ENCODE assay signal across 8 cellular contexts in the genomic region with DNA sequence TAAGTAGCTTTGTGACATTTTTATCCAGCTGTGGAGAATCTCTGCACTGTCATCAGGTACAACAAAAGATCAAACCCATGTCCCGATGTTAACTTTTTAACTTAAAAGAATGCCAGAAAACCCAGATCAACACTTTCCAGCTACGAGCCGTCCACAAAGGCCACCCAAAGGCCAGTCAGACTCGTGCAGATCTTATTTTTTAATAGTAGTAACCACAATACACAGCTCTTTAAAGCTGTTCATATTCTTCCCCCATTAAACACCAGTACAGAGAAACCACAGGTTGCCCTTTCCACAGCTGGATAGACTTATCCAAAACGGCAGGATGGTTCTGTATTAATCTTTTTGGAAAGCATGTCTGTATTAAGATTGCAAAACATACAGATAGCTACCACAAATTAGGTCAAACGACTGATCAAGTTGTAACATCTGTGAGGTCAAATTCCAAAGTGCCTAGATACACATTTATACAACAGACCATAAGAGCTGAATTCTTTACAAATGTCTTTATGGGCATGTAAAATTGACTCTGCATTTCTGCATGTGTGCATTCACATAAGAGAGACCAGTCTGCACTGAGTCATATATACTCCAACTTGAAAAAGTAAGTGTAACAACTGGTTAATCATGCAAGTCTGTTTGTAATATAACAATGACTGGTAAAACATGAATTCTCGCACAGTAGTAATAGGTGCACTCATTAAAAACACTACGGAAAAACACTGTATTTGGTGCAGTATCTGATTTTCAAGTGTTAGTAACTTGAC. TPM values are rescaled to one million over a fixed set of nuclear protein-coding genes. Genes with fewer than 3 reads are reported as not detected.
DNase-seq lines count a peak whose midpoint lies in the region; ATAC-seq and TF ChIP-seq lines count a peak whose summit lies in the region.

No MANE protein-coding gene starts in this region.

- no peak for ATAC-seq in activated T-cell treated with anti-CD3 and anti-CD28 coated beads, Interleukin-2, amount 50 U/mL, for 72 hours (replicated peaks in 1 of 2)
- ATAC-seq in SK-N-SH treated with all-trans-retinoic acid at 6 μM for 48 hours: no peak
- ATAC-seq in GM21390 (IDR thresholded peaks at IDR 0.05; ENCODE audit: unreplicated experiment): no peak
- ATAC-seq in GM18858 (IDR thresholded peaks at IDR 0.05; ENCODE audit: unreplicated experiment): no peak

- H3K36me3 Mint-ChIP-seq in activated T-cell treated with anti-CD3 and anti-CD28 coated beads, Interleukin-2, amount 50 U/mL, for 72 hours (ENCODE audit: insufficient read depth in 2 of 2): peaks cover 34 to 50% of the 10 kb centered on the region in 2 donors
- H3K36me3 Mint-ChIP-seq in neural progenitor cell: peaks cover 23% of the 10 kb centered on the region

- peaks cover 52% of the 10 kb centered on the region for H3K4me1 Mint-ChIP-seq in activated T-cell treated with anti-CD3 and anti-CD28 coated beads, Interleukin-2, amount 50 U/mL, for 72 hours (ENCODE audit: low read depth)
- peaks cover 75% of the 10 kb centered on the region for H3K4me1 Mint-ChIP-seq in neural progenitor cell

- no peaks in the 10 kb centered on the region for H3K9me3 ChIP-seq in neural progenitor cell (ENCODE audit: low read depth)

- peak overlapping the region; percentile 94 for H3K27ac Mint-ChIP-seq in activated T-cell treated with anti-CD3 and anti-CD28 coated beads, Interleukin-2, amount 50 U/mL, for 72 hours
- H3K27ac Mint-ChIP-seq in neural progenitor cell: peak overlapping the region; percentile 10

- no peaks in the 10 kb centered on the region for H3K9me3 Mint-ChIP-seq in activated T-cell treated with anti-CD3 and anti-CD28 coated beads, Interleukin-2, amount 50 U/mL, for 72 hours
- H3K9me3 Mint-ChIP-seq in neural progenitor cell: no peaks in the 10 kb centered on the region

- H3K36me3 ChIP-seq in neural progenitor cell: peaks cover 4% of the 10 kb centered on the region

- no peak overlapping the region for H3K27ac ChIP-seq in neural progenitor cell

- no peak overlapping the region for H2AFZ ChIP-seq in neural progenitor cell (replicated peaks)

- no peak for DNase-seq in activated T-cell treated with anti-CD3 and anti-CD28 coated beads, Interleukin-2, amount 50 U/mL, for 72 hours
- DNase-seq in activated T-cell treated with anti-CD3 and anti-CD28 coated beads, Interleukin-2, amount 50 U/mL, for 48 hours: no peak
- DNase-seq in erythroblast (lab: John Stamatoyannopoulos, UW): peak; percentile 84 to 94
- DNase-seq in neural progenitor cell (ENCODE audit: low spot score): no peak
- DNase-seq in 8988T: no peak

- H3K4me3 Mint-ChIP-seq in activated T-cell treated with anti-CD3 and anti-CD28 coated beads, Interleukin-2, amount 50 U/mL, for 72 hours: peak overlapping the region; percentile 82 to 97
- H3K4me3 Mint-ChIP-seq in neural progenitor cell: peak overlapping the region; percentile 96

- H3F3A ChIP-seq in neural progenitor cell (ENCODE audit: low read depth): peaks cover 37% of the 10 kb centered on the region

- no peak overlapping the region for H3K9ac ChIP-seq in neural progenitor cell

- H4K20me1 ChIP-seq in neural progenitor cell (ENCODE audit: low read depth): peaks cover 63% of the 10 kb centered on the region

- peak; percentile 48 for TF ChIP-seq POLR2A in erythroblast (IDR thresholded peaks at IDR 0.05; ENCODE audit: low read length)

- peaks cover 68% of the 10 kb centered on the region for H3K79me2 ChIP-seq in neural progenitor cell (ENCODE audit: low read depth)

- no peaks in the 10 kb centered on the region for H3K27me3 Mint-ChIP-seq in activated T-cell treated with anti-CD3 and anti-CD28 coated beads, Interleukin-2, amount 50 U/mL, for 72 hours (ENCODE audit: low read depth)
- peaks cover 6% of the 10 kb centered on the region for H3K27me3 Mint-ChIP-seq in neural progenitor cell (ENCODE audit: insufficient read depth, low read depth)

- peaks cover 62% of the 10 kb centered on the region for H3K4me1 ChIP-seq in neural progenitor cell

- no peaks in the 10 kb centered on the region for H3K27me3 ChIP-seq in neural progenitor cell

- TF ChIP-seq CTCF in neural progenitor cell (IDR thresholded peaks at IDR 0.05): no peak

- H3K4me3 ChIP-seq in neural progenitor cell: peak overlapping the region; percentile 62

- peak overlapping the region; percentile 96 for H3K4me2 ChIP-seq in neural progenitor cell

TF ChIP-seq in SK-N-SH treated with all-trans-retinoic acid at 6 μM for 48 hours, 23 proteins besides CTCF, POLR2A, EP300 and RAD21:
- TF ChIP-seq ISL1 (CRISPR knock-in tag; IDR thresholded peaks at IDR 0.05) (no peak), OSR1 (CRISPR knock-in tag; IDR thresholded peaks at IDR 0.05) (0 out of 2 replicates have a peak, but pooled peaks have one; percentile 12), ZFP3 (CRISPR knock-in tag; IDR thresholded peaks at IDR 0.05) (no peak)
- TF ChIP-seq, protein P1, sequence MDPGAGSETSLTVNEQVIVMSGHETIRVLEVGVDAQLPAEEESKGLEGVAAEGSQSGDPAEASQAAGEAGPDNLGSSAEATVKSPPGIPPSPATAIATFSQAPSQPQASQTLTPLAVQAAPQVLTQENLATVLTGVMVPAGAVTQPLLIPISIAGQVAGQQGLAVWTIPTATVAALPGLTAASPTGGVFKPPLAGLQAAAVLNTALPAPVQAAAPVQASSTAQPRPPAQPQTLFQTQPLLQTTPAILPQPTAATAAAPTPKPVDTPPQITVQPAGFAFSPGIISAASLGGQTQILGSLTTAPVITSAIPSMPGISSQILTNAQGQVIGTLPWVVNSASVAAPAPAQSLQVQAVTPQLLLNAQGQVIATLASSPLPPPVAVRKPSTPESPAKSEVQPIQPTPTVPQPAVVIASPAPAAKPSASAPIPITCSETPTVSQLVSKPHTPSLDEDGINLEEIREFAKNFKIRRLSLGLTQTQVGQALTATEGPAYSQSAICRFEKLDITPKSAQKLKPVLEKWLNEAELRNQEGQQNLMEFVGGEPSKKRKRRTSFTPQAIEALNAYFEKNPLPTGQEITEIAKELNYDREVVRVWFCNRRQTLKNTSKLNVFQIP (CRISPR knock-in tag; IDR thresholded peaks at IDR 0.05; ENCODE audit: borderline replicate concordance, low read depth): no peak

RNA-seq across cellular contexts. Expression of a gene that starts 5.1 kb away (rescaled TPM):
- total RNA-seq in activated T-cell treated with anti-CD3 and anti-CD28 coated beads, Interleukin-2, amount 50 U/mL, for 72 hours: 100 to 1,000 TPM; 238 to 283 TPM
- 21.2 and 22.9 TPM in 2 replicates for total RNA-seq in neural progenitor cell (ENCODE audit: low replicate concordance)

Comparison
In these comparisons a context has a peak if more than half of its experiments do, and no peak if none do; other contexts are left out.
1. DNase-seq: peak in erythroblast (2 of 2); none in activated T-cell treated with anti-CD3 and anti-CD28 coated beads, Interleukin-2, amount 50 U/mL, for 72 hours (0 of 2), activated T-cell treated with anti-CD3 and anti-CD28 coated beads, Interleukin-2, amount 50 U/mL, for 48 hours (0 of 2), neural progenitor cell (single experiment) and 8988T (single experiment).